Comparison of ENCODE assay signal across 1 cellular context in genomic region chr13:91347212-91347995, GRCh38.
A peak's percentile ranks its signal among the peaks of the same experiment; 100 is the strongest.
TF ChIP-seq lines count a peak whose summit lies in the region.

Gene MIR17HG (plus strand): TSS chr13:91347687.

TF ChIP-seq in GM23338, 12 proteins besides CTCF, POLR2A, EP300 and RAD21:
- no peak for TF ChIP-seq REST (IDR thresholded peaks at IDR 0.05; ENCODE audit: unreplicated experiment)
- peak; percentile 95 for TF ChIP-seq POLR2AphosphoS5 (IDR thresholded peaks at IDR 0.05; ENCODE audit: low read depth)
